6 cellular contexts compared by ENCODE assay signal in the genomic region with DNA sequence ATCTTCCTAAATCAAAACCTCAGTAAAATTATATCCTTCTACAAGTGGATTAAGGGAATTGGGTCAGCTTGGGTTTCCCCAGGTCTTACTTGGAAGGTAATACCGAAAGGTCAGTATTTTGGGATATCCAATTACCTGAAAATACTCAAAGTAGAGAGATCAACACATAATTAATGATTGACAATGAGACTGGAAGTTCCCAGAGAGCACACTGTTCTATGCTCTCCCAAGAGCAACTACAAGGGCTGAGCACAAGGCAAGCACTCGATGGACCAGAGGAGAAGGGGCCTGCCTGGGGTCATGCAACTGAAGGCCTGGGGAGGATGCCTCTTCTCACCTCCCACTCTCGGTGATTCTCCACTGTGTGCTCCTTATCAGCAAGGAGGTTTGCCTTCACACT.
"Had no signal": no experiment of that assay in that cellular context is flagged by ENCODE, and none has a peak within 500 bp of the region (broad histone marks: within the 10 kb centered on the region; RNA-seq: fewer than 3 reads in every experiment).

No MANE protein-coding gene starts in this region.

- H3K4me2 ChIP-seq: GM23338 had no signal

- H2AFZ ChIP-seq: GM23338 had no signal

- DNase-seq: H9, HCEC 1CT, IMR-90 had no signal

- FAIRE-seq: H1, H54 had no signal

- ATAC-seq: GM23338 had no signal

- H3K4me3 ChIP-seq: GM23338 had no signal
